Comparison of ENCODE assay signal across 1 cellular context in genomic region chr19:3783660-3784584, GRCh38.
A peak's percentile ranks its signal among the peaks of the same experiment; 100 is the strongest.
TF ChIP-seq lines count a peak whose summit lies in the region.

No MANE protein-coding gene starts in this region.

TF ChIP-seq in HepG2, 621 proteins besides CTCF, POLR2A, EP300 and RAD21 (continued from another document and continues in another):
- TF ChIP-seq HNF1A (IDR thresholded peaks at IDR 0.05; ENCODE audit: low read depth) (no peak), HNF1A (CRISPR knock-in tag; IDR thresholded peaks at IDR 0.05; ENCODE audit: borderline replicate concordance) (no peak), CHD4 (IDR thresholded peaks at IDR 0.05; ENCODE audit: borderline replicate concordance, low read length) (no peak), MTF1 (CRISPR knock-in tag; IDR thresholded peaks at IDR 0.05) (no peak), ZNF749 (CRISPR knock-in tag; IDR thresholded peaks at IDR 0.05; ENCODE audit: borderline replicate concordance) (no peak), ZNF577 (CRISPR knock-in tag; IDR thresholded peaks at IDR 0.05; ENCODE audit: borderline replicate concordance, low read depth) (no peak), AFF4 (CRISPR knock-in tag; IDR thresholded peaks at IDR 0.05) (no peak), ZNF317 (CRISPR knock-in tag; IDR thresholded peaks at IDR 0.05) (no peak), ISL2 (CRISPR knock-in tag; IDR thresholded peaks at IDR 0.05) (no peak), RARA (CRISPR knock-in tag; IDR thresholded peaks at IDR 0.05) (0 out of 2 replicates have a peak, but pooled peaks have one; percentile 6), WIZ (CRISPR knock-in tag; IDR thresholded peaks at IDR 0.05) (no peak), PTBP1 (IDR thresholded peaks at IDR 0.05; ENCODE audit: low read depth, low read length, poor library complexity, severe bottlenecking) (no peak), ZBTB10 (CRISPR knock-in tag; IDR thresholded peaks at IDR 0.05; ENCODE audit: borderline replicate concordance) (no peak), NFYC (CRISPR knock-in tag; IDR thresholded peaks at IDR 0.05) (no peak), SALL2 (CRISPR knock-in tag; IDR thresholded peaks at IDR 0.05) (no peak), ZFP1 (CRISPR knock-in tag; IDR thresholded peaks at IDR 0.05) (no peak), NFATC3 (CRISPR knock-in tag; IDR thresholded peaks at IDR 0.05) (no peak), ZNF318 (CRISPR knock-in tag; IDR thresholded peaks at IDR 0.05) (peak; percentile 43; the same call in 1 of the 2 replicates), TFDP1 (CRISPR knock-in tag; IDR thresholded peaks at IDR 0.05; ENCODE audit: borderline replicate concordance) (peak; percentile 79; the same call in 1 of the 2 replicates), FOXO1 (CRISPR knock-in tag; IDR thresholded peaks at IDR 0.05) (peak; percentile 30; the same call in 1 of the 2 replicates), RORA (CRISPR knock-in tag; IDR thresholded peaks at IDR 0.05) (no peak), MTERF4 (CRISPR knock-in tag; IDR thresholded peaks at IDR 0.05) (no peak), ZFYVE20 (CRISPR knock-in tag; IDR thresholded peaks at IDR 0.05; ENCODE audit: borderline replicate concordance, low read depth) (no peak), ISX (CRISPR knock-in tag; conservative IDR thresholded peaks at IDR 0.05) (no peak)
- TF ChIP-seq, protein P1, sequence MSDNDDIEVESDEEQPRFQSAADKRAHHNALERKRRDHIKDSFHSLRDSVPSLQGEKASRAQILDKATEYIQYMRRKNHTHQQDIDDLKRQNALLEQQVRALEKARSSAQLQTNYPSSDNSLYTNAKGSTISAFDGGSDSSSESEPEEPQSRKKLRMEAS (IDR thresholded peaks at IDR 0.05): peak; percentile 95
- TF ChIP-seq, protein P2, sequence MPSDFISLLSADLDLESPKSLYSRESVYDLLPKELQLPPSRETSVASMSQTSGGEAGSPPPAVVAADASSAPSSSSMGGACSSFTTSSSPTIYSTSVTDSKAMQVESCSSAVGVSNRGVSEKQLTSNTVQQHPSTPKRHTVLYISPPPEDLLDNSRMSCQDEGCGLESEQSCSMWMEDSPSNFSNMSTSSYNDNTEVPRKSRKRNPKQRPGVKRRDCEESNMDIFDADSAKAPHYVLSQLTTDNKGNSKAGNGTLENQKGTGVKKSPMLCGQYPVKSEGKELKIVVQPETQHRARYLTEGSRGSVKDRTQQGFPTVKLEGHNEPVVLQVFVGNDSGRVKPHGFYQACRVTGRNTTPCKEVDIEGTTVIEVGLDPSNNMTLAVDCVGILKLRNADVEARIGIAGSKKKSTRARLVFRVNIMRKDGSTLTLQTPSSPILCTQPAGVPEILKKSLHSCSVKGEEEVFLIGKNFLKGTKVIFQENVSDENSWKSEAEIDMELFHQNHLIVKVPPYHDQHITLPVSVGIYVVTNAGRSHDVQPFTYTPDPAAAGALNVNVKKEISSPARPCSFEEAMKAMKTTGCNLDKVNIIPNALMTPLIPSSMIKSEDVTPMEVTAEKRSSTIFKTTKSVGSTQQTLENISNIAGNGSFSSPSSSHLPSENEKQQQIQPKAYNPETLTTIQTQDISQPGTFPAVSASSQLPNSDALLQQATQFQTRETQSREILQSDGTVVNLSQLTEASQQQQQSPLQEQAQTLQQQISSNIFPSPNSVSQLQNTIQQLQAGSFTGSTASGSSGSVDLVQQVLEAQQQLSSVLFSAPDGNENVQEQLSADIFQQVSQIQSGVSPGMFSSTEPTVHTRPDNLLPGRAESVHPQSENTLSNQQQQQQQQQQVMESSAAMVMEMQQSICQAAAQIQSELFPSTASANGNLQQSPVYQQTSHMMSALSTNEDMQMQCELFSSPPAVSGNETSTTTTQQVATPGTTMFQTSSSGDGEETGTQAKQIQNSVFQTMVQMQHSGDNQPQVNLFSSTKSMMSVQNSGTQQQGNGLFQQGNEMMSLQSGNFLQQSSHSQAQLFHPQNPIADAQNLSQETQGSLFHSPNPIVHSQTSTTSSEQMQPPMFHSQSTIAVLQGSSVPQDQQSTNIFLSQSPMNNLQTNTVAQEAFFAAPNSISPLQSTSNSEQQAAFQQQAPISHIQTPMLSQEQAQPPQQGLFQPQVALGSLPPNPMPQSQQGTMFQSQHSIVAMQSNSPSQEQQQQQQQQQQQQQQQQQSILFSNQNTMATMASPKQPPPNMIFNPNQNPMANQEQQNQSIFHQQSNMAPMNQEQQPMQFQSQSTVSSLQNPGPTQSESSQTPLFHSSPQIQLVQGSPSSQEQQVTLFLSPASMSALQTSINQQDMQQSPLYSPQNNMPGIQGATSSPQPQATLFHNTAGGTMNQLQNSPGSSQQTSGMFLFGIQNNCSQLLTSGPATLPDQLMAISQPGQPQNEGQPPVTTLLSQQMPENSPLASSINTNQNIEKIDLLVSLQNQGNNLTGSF (CRISPR knock-in tag; IDR thresholded peaks at IDR 0.05): no peak
